8 cellular contexts compared by ENCODE assay signal in genomic region chr17:77375108-77375507, GRCh38.
DNase-seq lines count a peak whose midpoint lies in the region; ATAC-seq, FAIRE-seq and TF ChIP-seq lines count a peak whose summit lies in the region.

No MANE protein-coding gene starts in this region.

- no peaks in the 10 kb centered on the region for H3K9me3 Mint-ChIP-seq in neural progenitor cell

- H3K23me2 ChIP-seq in H1 (ENCODE audit: low read depth, low read length), result peaks cover 17% of the 10 kb centered on the region; the same call in 1 of the 2 replicates

- no peak overlapping the region for H3K4ac ChIP-seq in H1 (replicated peaks; ENCODE audit: insufficient read length, low read depth, low read length)

- H3K4me2 ChIP-seq in BLaER1, result peak overlapping the region; percentile 96
- H3K4me2 ChIP-seq in OCI-LY1 (ENCODE audit: low read length), result peak overlapping the region; percentile 66; the same call in 1 of the 2 replicates
- peak overlapping the region; percentile 83 to 91 for H3K4me2 ChIP-seq in H1 (ENCODE audit: insufficient read depth in 1 of 2, low read depth in 2 of 2, low read length in 2 of 2)
- H3K4me2 ChIP-seq in neural progenitor cell, result peak overlapping the region; percentile 98

- H3K4me3 ChIP-seq in BLaER1 (peak overlapping the region; percentile 98), OCI-LY1 (ENCODE audit: low read depth, low read length, poor library complexity, severe bottlenecking) (peak overlapping the region; percentile 54), H1 (ENCODE audit: extremely low read depth in 1 of 4, insufficient read depth in 2 of 4, low read depth in 3 of 4, low read length in 4 of 4) (peak overlapping the region in 3 of 4 experiments; percentile 81 to 86 (median 83); a peak in 6 of 8 replicates), neural progenitor cell (peak overlapping the region; percentile 97)

- H3F3A ChIP-seq in OCI-LY1 (ENCODE audit: insufficient read depth, low read length) (no peaks in the 10 kb centered on the region), neural progenitor cell (ENCODE audit: low read depth) (peaks cover 30% of the 10 kb centered on the region)

- no peaks in the 10 kb centered on the region for H3K9me2 ChIP-seq in OCI-LY1 (ENCODE audit: low read depth, low read length)

- no peak overlapping the region for H2BK15ac ChIP-seq in H1 (ENCODE audit: low read length)

- peak overlapping the region; percentile 39; the same call in 1 of the 2 replicates for H2BK12ac ChIP-seq in H1 (ENCODE audit: low read depth, low read length)

- CTCF ChIA-PET in H1 (lab: Charles Lee; ENCODE audit: partially characterized antibody), result interaction anchor here (0.9 to 5.2 kb wide), 16 partner anchors 7 to 120 kb away, joined by 3 to 29 read pairs (median 4); no protein-coding TSS in a partner anchor

- peak overlapping the region; percentile 99 for H3K4me3 Mint-ChIP-seq in neural progenitor cell

- H2BK120ac ChIP-seq in H1 (replicated peaks; ENCODE audit: low read depth, low read length), result no peak overlapping the region

- no peak overlapping the region for H3K56ac ChIP-seq in H1 (replicated peaks; ENCODE audit: insufficient read length, low read depth, low read length)

- no peak overlapping the region for H4K8ac ChIP-seq in H1 (ENCODE audit: extremely low read depth, insufficient read depth, low read length)

- no peak overlapping the region for H4K5ac ChIP-seq in H1 (ENCODE audit: insufficient read length, low read depth, low read length)

- peak overlapping the region; percentile 87 for H3K18ac ChIP-seq in H1 (ENCODE audit: extremely low read depth, low read length)

- H3K27ac Mint-ChIP-seq in neural progenitor cell, result no peak overlapping the region

- H4K20me1 ChIP-seq in BLaER1 (peaks cover 57% of the 10 kb centered on the region), OCI-LY1 (ENCODE audit: insufficient read depth, low read length) (no peaks in the 10 kb centered on the region), H1 (replicated peaks in 1 of 2; ENCODE audit: control insufficient read depth in 1 of 2, insufficient read depth in 2 of 2, low read length in 2 of 2) (peaks cover 24 to 34% of the 10 kb centered on the region in 2 experiments), neural progenitor cell (ENCODE audit: low read depth) (peaks cover 72% of the 10 kb centered on the region)

- TF ChIP-seq CTCF in OCI-LY1 (IDR thresholded peaks at IDR 0.05; ENCODE audit: low read length) (no peak), H1 (IDR thresholded peaks at IDR 0.05; ENCODE audit: control extremely low read depth in 1 of 3, insufficient read depth in 1 of 3, low read depth in 1 of 3, low read length in 3 of 3) (no peak), neural progenitor cell (IDR thresholded peaks at IDR 0.05) (no peak)

- no peak for TF ChIP-seq RAD21 in H1 (IDR thresholded peaks at IDR 0.05 in 1 of 2, conservative IDR thresholded peaks at IDR 0.05 in 1 of 2; ENCODE audit: low read depth in 2 of 2, low read length in 2 of 2)

- ATAC-seq in HG03108 (IDR thresholded peaks at IDR 0.05; ENCODE audit: unreplicated experiment) (no peak), HG03354 (IDR thresholded peaks at IDR 0.05; ENCODE audit: poor library complexity, severe bottlenecking, unreplicated experiment) (no peak)

- H3K79me2 ChIP-seq in OCI-LY1 (ENCODE audit: insufficient read depth, low read length), result no peaks in the 10 kb centered on the region
- peaks cover 15 to 67% of the 10 kb centered on the region in 2 experiments for H3K79me2 ChIP-seq in H1 (ENCODE audit: control insufficient read depth in 1 of 2, insufficient read depth in 2 of 2, low read length in 2 of 2)
- peaks cover 76% of the 10 kb centered on the region for H3K79me2 ChIP-seq in neural progenitor cell (ENCODE audit: low read depth)

- no peaks in the 10 kb centered on the region for H3K36me3 Mint-ChIP-seq in neural progenitor cell

- no peak overlapping the region for H2BK20ac ChIP-seq in H1 (ENCODE audit: low read length)

- peaks cover 15% of the 10 kb centered on the region; the same call in 1 of the 2 replicates for H3K36me3 ChIP-seq in BLaER1
- no peaks in the 10 kb centered on the region for H3K36me3 ChIP-seq in OCI-LY1 (ENCODE audit: insufficient read depth, low read length)
- H3K36me3 ChIP-seq in H1 (ENCODE audit: control insufficient read depth in 2 of 4, insufficient read depth in 4 of 4, low read length in 3 of 4), result no peaks in the 10 kb centered on the region
- H3K36me3 ChIP-seq in neural progenitor cell, result no peaks in the 10 kb centered on the region

- peaks cover 68% of the 10 kb centered on the region for H3K4me1 Mint-ChIP-seq in neural progenitor cell

- POLR2A ChIA-PET in H1 (lab: Charles Lee; ENCODE audit: partially characterized antibody), result interaction anchor here (0.8 to 2.3 kb wide), 10 partner anchors 9 to 89 kb away, joined by 3 to 16 read pairs (median 6); no protein-coding TSS in a partner anchor

- no peak overlapping the region for H3K23ac ChIP-seq in H1 (ENCODE audit: insufficient read length)

- H3K14ac ChIP-seq in H1 (ENCODE audit: insufficient read length), result no peak overlapping the region

- H3K27ac ChIP-seq in BLaER1 (peak overlapping the region; percentile 89), OCI-LY1 (ENCODE audit: low read depth, low read length, poor library complexity, severe bottlenecking) (no peak overlapping the region), H1 (ENCODE audit: low read depth, low read length) (no peak overlapping the region), neural progenitor cell (no peak overlapping the region)

- WGBS in H1 (ENCODE audit: extremely low coverage in 1 of 2, insufficient coverage in 1 of 2, insufficient read length in 1 of 2, insufficient replicate concordance in 2 of 2, low coverage in 1 of 2, low lambda C conversion rate in 2 of 2, missing lambda C conversion rate in 1 of 2), 2 experiments, result 85% methylated on average over 13 of the region's 13 CpGs; no CpG with 5 or more reads in 1 of the 2 experiments

- no peaks in the 10 kb centered on the region for H3K9me3 ChIP-seq in BLaER1
- H3K9me3 ChIP-seq in OCI-LY1 (ENCODE audit: low read length), result no peaks in the 10 kb centered on the region
- no peaks in the 10 kb centered on the region for H3K9me3 ChIP-seq in H1 (ENCODE audit: insufficient read depth in 2 of 2, low read depth in 1 of 2, low read length in 1 of 2)
- no peaks in the 10 kb centered on the region for H3K9me3 ChIP-seq in neural progenitor cell (ENCODE audit: low read depth)

- H3K27me3 ChIP-seq in BLaER1, result no peaks in the 10 kb centered on the region
- peaks cover 9% of the 10 kb centered on the region; the same call in 1 of the 2 replicates for H3K27me3 ChIP-seq in OCI-LY1 (ENCODE audit: insufficient read depth, low read length)
- H3K27me3 ChIP-seq in H1 (replicated peaks in 1 of 4; ENCODE audit: control insufficient read depth in 3 of 4, extremely low read depth in 1 of 4, insufficient read depth in 3 of 4, low read length in 3 of 4), result no peaks in the 10 kb centered on the region
- H3K27me3 ChIP-seq in neural progenitor cell, result no peaks in the 10 kb centered on the region

- peak overlapping the region; percentile 38 for H4K91ac ChIP-seq in H1 (replicated peaks; ENCODE audit: insufficient read length, low read length)

- no peak for DNase-seq in H1 (ENCODE audit: low read depth in 1 of 2, low spot score in 2 of 2)
- peak; percentile 35 for DNase-seq in neural progenitor cell (ENCODE audit: low spot score)
- DNase-seq in dermis blood vessel endothelial cell, result no peak
- no peak for DNase-seq in cerebellar nuclear complex (lab: John Stamatoyannopoulos, UW)

- H3K79me1 ChIP-seq in H1 (ENCODE audit: low read depth, low read length), result peaks cover 34% of the 10 kb centered on the region

- FAIRE-seq in H1 (lab: Jason Lieb, UNC), result no peak

- no peak overlapping the region for H2AK5ac ChIP-seq in H1 (ENCODE audit: low read depth, low read length)

- peaks cover 10% of the 10 kb centered on the region for H3K27me3 Mint-ChIP-seq in neural progenitor cell (ENCODE audit: insufficient read depth, low read depth)

- peak overlapping the region; percentile 95 for H3K9ac ChIP-seq in BLaER1
- H3K9ac ChIP-seq in OCI-LY1 (ENCODE audit: low read length), result no peak overlapping the region; the same call in 1 of the 2 replicates
- H3K9ac ChIP-seq in H1 (replicated peaks in 1 of 4; ENCODE audit: extremely low read depth in 1 of 4, low read depth in 3 of 4, low read length in 3 of 4), result no peak overlapping the region; a peak in 1 of 7 replicates
- H3K9ac ChIP-seq in neural progenitor cell, result no peak overlapping the region

- H2BK5ac ChIP-seq in H1 (ENCODE audit: low read depth, low read length), result peak overlapping the region; percentile 40; the same call in 1 of the 2 replicates

- no peak for TF ChIP-seq EP300 in H1 (IDR thresholded peaks at IDR 0.05; ENCODE audit: borderline replicate concordance in 1 of 2, low read depth in 2 of 2, low read length in 2 of 2)

- H3K4me1 ChIP-seq in BLaER1 (peaks cover 78% of the 10 kb centered on the region), OCI-LY1 (ENCODE audit: insufficient read depth, low read length, severe bottlenecking) (peaks cover 42% of the 10 kb centered on the region), H1 (replicated peaks in 1 of 4; ENCODE audit: control insufficient read depth in 3 of 4, insufficient read depth in 4 of 4, low read length in 3 of 4) (peaks cover 9 to 60% (median 47%) of the 10 kb centered on the region in 4 experiments), neural progenitor cell (peaks cover 60% of the 10 kb centered on the region)

- TF ChIP-seq POLR2A in H1 (IDR thresholded peaks at IDR 0.05; ENCODE audit: control extremely low read depth in 1 of 2, low read depth in 2 of 2, low read length in 2 of 2), result 0 out of 3 replicates have a peak, but pooled peaks of 1 of the 2 experiments have one; percentile 2

- H2AFZ ChIP-seq in OCI-LY1 (ENCODE audit: low read length), result no peak overlapping the region
- H2AFZ ChIP-seq in H1 (ENCODE audit: low read length), result no peak overlapping the region
- H2AFZ ChIP-seq in neural progenitor cell (replicated peaks), result no peak overlapping the region

TF ChIP-seq in H1, 55 proteins besides CTCF, POLR2A, EP300 and RAD21 (continues in another document):
- no peak for TF ChIP-seq ATF2 (IDR thresholded peaks at IDR 0.05; ENCODE audit: low read length)
- TF ChIP-seq GABPA (IDR thresholded peaks at IDR 0.05; ENCODE audit: borderline replicate concordance, insufficient read depth, low read length), result no peak
- no peak for TF ChIP-seq BACH1 (IDR thresholded peaks at IDR 0.05; ENCODE audit: low read length)
- TF ChIP-seq ASH2L (IDR thresholded peaks at IDR 0.05; ENCODE audit: low read length), result no peak
- no peak for TF ChIP-seq CBX5 (IDR thresholded peaks at IDR 0.05; ENCODE audit: low read depth, low read length)
- no peak for TF ChIP-seq MAFK (IDR thresholded peaks at IDR 0.05; ENCODE audit: low read depth, low read length)
